In the genomic region with DNA sequence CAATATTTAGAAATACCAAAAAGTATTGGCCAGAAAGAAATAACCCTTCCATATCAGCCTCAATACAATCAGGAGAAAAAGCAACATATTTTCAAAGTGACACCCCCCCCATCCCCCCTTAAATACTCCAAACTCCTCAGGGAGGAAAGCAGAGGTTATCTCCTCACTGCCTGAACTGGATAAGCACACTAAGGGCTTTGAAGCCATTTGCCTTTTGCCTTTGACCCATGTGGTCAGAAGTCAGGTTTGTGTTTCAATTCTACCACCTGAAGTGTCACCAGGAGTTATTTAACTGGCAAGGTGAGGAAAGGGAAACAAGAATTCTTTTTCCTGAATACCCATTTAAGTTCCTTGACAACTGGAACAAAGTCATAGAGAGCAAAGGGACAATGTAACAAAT, we compare ENCODE assay signal across 2 cellular contexts.
TF ChIP-seq lines count a peak whose summit lies in the region.

No MANE protein-coding gene starts in this region.

TF ChIP-seq in HepG2, 621 proteins besides CTCF, POLR2A, EP300 and RAD21:
- TF ChIP-seq NR2F2 (IDR thresholded peaks at IDR 0.05; ENCODE audit: borderline replicate concordance, low read depth): 0 out of 2 replicates have a peak, but pooled peaks have one; percentile 37
- no peak for TF ChIP-seq ZNF788 (CRISPR knock-in tag; IDR thresholded peaks at IDR 0.05; ENCODE audit: borderline replicate concordance)
- no peak for TF ChIP-seq TCF7L2 (IDR thresholded peaks at IDR 0.05; ENCODE audit: low read depth, low read length)
- no peak for TF ChIP-seq GABPA (IDR thresholded peaks at IDR 0.05; ENCODE audit: low read depth, low read length)
- no peak for TF ChIP-seq GABPA (CRISPR knock-in tag; IDR thresholded peaks at IDR 0.05; ENCODE audit: low read depth)
- no peak for TF ChIP-seq MLLT10 (CRISPR knock-in tag; IDR thresholded peaks at IDR 0.05)
- TF ChIP-seq, protein P1, sequence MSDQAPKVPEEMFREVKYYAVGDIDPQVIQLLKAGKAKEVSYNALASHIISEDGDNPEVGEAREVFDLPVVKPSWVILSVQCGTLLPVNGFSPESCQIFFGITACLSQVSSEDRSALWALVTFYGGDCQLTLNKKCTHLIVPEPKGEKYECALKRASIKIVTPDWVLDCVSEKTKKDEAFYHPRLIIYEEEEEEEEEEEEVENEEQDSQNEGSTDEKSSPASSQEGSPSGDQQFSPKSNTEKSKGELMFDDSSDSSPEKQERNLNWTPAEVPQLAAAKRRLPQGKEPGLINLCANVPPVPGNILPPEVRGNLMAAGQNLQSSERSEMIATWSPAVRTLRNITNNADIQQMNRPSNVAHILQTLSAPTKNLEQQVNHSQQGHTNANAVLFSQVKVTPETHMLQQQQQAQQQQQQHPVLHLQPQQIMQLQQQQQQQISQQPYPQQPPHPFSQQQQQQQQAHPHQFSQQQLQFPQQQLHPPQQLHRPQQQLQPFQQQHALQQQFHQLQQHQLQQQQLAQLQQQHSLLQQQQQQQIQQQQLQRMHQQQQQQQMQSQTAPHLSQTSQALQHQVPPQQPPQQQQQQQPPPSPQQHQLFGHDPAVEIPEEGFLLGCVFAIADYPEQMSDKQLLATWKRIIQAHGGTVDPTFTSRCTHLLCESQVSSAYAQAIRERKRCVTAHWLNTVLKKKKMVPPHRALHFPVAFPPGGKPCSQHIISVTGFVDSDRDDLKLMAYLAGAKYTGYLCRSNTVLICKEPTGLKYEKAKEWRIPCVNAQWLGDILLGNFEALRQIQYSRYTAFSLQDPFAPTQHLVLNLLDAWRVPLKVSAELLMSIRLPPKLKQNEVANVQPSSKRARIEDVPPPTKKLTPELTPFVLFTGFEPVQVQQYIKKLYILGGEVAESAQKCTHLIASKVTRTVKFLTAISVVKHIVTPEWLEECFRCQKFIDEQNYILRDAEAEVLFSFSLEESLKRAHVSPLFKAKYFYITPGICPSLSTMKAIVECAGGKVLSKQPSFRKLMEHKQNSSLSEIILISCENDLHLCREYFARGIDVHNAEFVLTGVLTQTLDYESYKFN (CRISPR knock-in tag; conservative IDR thresholded peaks at IDR 0.05): no peak
- TF ChIP-seq, protein P2, sequence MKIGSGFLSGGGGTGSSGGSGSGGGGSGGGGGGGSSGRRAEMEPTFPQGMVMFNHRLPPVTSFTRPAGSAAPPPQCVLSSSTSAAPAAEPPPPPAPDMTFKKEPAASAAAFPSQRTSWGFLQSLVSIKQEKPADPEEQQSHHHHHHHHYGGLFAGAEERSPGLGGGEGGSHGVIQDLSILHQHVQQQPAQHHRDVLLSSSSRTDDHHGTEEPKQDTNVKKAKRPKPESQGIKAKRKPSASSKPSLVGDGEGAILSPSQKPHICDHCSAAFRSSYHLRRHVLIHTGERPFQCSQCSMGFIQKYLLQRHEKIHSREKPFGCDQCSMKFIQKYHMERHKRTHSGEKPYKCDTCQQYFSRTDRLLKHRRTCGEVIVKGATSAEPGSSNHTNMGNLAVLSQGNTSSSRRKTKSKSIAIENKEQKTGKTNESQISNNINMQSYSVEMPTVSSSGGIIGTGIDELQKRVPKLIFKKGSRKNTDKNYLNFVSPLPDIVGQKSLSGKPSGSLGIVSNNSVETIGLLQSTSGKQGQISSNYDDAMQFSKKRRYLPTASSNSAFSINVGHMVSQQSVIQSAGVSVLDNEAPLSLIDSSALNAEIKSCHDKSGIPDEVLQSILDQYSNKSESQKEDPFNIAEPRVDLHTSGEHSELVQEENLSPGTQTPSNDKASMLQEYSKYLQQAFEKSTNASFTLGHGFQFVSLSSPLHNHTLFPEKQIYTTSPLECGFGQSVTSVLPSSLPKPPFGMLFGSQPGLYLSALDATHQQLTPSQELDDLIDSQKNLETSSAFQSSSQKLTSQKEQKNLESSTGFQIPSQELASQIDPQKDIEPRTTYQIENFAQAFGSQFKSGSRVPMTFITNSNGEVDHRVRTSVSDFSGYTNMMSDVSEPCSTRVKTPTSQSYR (CRISPR knock-in tag; IDR thresholded peaks at IDR 0.05; ENCODE audit: borderline replicate concordance): no peak
- 0 out of 2 replicates have a peak, but pooled peaks have one; percentile 13 for TF ChIP-seq NR2F6 (IDR thresholded peaks at IDR 0.05)
- no peak for TF ChIP-seq NR2F6 (CRISPR knock-in tag; IDR thresholded peaks at IDR 0.05)

TF ChIP-seq in IMR-90, 13 proteins besides CTCF, POLR2A, EP300 and RAD21:
- TF ChIP-seq RFX5 (IDR thresholded peaks at IDR 0.05; ENCODE audit: low read depth, low read length) (no peak), CEBPB (IDR thresholded peaks at IDR 0.05; ENCODE audit: low read depth, low read length) (no peak), NFE2L2 (IDR thresholded peaks at IDR 0.05; ENCODE audit: low read depth, low read length) (no peak), CHD1 (IDR thresholded peaks at IDR 0.05; ENCODE audit: low read depth, low read length) (no peak), RCOR1 (IDR thresholded peaks at IDR 0.05; ENCODE audit: insufficient replicate concordance, low read length) (no peak)
